In the genomic region with DNA sequence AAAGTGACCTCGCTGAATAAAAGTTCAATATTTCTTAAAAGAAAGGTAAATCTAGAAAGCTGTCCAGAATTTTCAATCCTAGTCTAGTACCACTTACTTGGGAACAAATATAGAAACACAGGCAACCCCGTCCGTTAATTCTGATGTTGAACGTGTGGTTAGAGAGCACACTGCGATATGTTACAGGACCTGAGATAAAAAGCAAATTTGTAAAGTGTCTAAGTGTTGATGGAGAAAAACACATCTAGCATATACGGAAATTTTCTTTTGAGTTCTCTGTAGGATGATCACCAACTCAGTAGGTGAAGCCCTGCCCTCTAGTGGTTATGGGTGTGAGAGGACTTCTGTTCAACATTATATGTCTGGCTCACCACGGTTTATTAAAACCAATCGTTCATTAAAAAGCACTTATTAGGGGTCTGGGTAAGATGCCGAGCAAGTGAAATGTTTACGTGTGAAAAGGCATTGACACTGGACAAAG, we compare ENCODE assay signal across 8 cellular contexts. TPM values are rescaled to one million over a fixed set of nuclear protein-coding genes. Genes with fewer than 3 reads are reported as not detected.
DNase-seq lines count a peak whose midpoint lies in the region; ATAC-seq and TF ChIP-seq lines count a peak whose summit lies in the region.

No MANE protein-coding gene starts in this region.

- peak overlapping the region; percentile 97 for H3K9ac ChIP-seq in colonic mucosa (ENCODE audit: low read depth in 2 of 2, low read length in 2 of 2)

- H3K36me3 ChIP-seq in colonic mucosa: peaks cover 5% of the 10 kb centered on the region

- H3K4me3 ChIP-seq in AG09309 (ENCODE audit: control insufficient read depth, low read depth, low read length) (peak overlapping the region; percentile 99), WI38 (ENCODE audit: low read depth, low read length) (peak overlapping the region; percentile 93), colonic mucosa (peak overlapping the region; percentile 83)

- intact Hi-C loops in colonic mucosa (cut with DNase I): loop anchor here (5.0 kb wide), 1 partner anchor 130 kb away; no protein-coding TSS in a partner anchor

- peak; percentile 38 for ATAC-seq in GM18867 (IDR thresholded peaks at IDR 0.05; ENCODE audit: unreplicated experiment)
- ATAC-seq in HG03159 (IDR thresholded peaks at IDR 0.05; ENCODE audit: unreplicated experiment): peak; percentile 44

- no peaks in the 10 kb centered on the region for H3K27me3 ChIP-seq in colonic mucosa

- H3K4me1 ChIP-seq in colonic mucosa: no peaks in the 10 kb centered on the region

- DNase-seq in AG09309 (ENCODE audit: low read depth) (peak; percentile 44), NCI-H2196 (lab: John Stamatoyannopoulos, UW; ENCODE audit: unreplicated experiment) (peak; percentile 93), colonic mucosa (peak; percentile 86), left kidney (ENCODE audit: low read depth, low spot score) (peak; percentile 94)
- DNase-seq in stimulated activated CD4-positive, alpha-beta T cell treated with anti-CD3 and anti-CD28 coated beads, Interleukin-2, amount 100 ng/mL, for 4 hours (ENCODE audit: low read depth): peak; percentile 65

- TF ChIP-seq CTCF in AG09309 (IDR thresholded peaks at IDR 0.05; ENCODE audit: control insufficient read depth, insufficient read depth, low read depth, low read length, missing control alignments) (peak; percentile 81), WI38 (IDR thresholded peaks at IDR 0.05; ENCODE audit: low read depth, low read length) (peak; percentile 63), colonic mucosa (IDR thresholded peaks at IDR 0.05) (peak; percentile 76)

- no peaks in the 10 kb centered on the region for H3K9me3 ChIP-seq in colonic mucosa

- peak overlapping the region; percentile 96 for H3K27ac ChIP-seq in colonic mucosa

RNA-seq across cellular contexts. Expression of a gene that starts 1.1 kb away (rescaled TPM):
- total RNA-seq in colonic mucosa: 10 to 100 TPM; 66.9 to 67.7 TPM

Comparison
In these comparisons a context has a peak if more than half of its experiments do, and no peak if none do; other contexts are left out.
1. Peak in every context shown above with its lines: DNase-seq, ATAC-seq, H3K4me3 ChIP-seq and H3K27ac ChIP-seq.
2. DNase-seq: peak in every context shown above with its lines; median percentile 94 in left kidney; 93 in NCI-H2196; 86 in colonic mucosa; 65 in stimulated activated CD4-positive, alpha-beta T cell treated with anti-CD3 and anti-CD28 coated beads, Interleukin-2, amount 100 ng/mL, for 4 hours; 44 in AG09309.